Comparison of ENCODE assay signal across 8 cellular contexts in genomic region chr7:137820677-137821420, GRCh38. TPM values are rescaled to one million over a fixed set of nuclear protein-coding genes. Genes with fewer than 3 reads are reported as not detected.
DNase-seq lines count a peak whose midpoint lies in the region; ATAC-seq and TF ChIP-seq lines count a peak whose summit lies in the region.

No MANE protein-coding gene starts in this region.

- peak; percentile 15 for DNase-seq in M059J (ENCODE audit: low read depth)
- peak; percentile 83 for DNase-seq in choroid plexus epithelial cell (ENCODE audit: low read depth)
- DNase-seq in mucosa of gallbladder (ENCODE audit: low spot score), result peak; percentile 24
- no peak for DNase-seq in NAMALWA (ENCODE audit: low spot score)
- DNase-seq in NCI-H2029 (lab: John Stamatoyannopoulos, UW), result no peak
- no peak for DNase-seq in hepatic stellate cell (ENCODE audit: low spot score)

- no peak overlapping the region for H3K4me3 ChIP-seq in choroid plexus epithelial cell (ENCODE audit: low read depth, low read length)

- no peak for TF ChIP-seq CTCF in choroid plexus epithelial cell (conservative IDR thresholded peaks at IDR 0.05; ENCODE audit: low read depth, low read length)

- ATAC-seq in GM19043 (IDR thresholded peaks at IDR 0.05; ENCODE audit: low read depth, unreplicated experiment) (peak; percentile 58), GM18858 (IDR thresholded peaks at IDR 0.05; ENCODE audit: unreplicated experiment) (no peak)

RNA-seq across cellular contexts. Expression of gene DGKI, which starts 25.9 kb away (rescaled TPM):
- 0.12 and 1.1 TPM in 2 replicates for total RNA-seq in M059J (2014; rRNA removed; shearing (Covaris generic))
- total RNA-seq in mucosa of gallbladder, result 3.1 TPM

Comparison
In these comparisons a context has a peak if more than half of its experiments do, and no peak if none do; other contexts are left out.
1. DNase-seq: peak in M059J (single experiment), choroid plexus epithelial cell (single experiment) and mucosa of gallbladder (single experiment); none in NAMALWA (single experiment), NCI-H2029 (single experiment) and hepatic stellate cell (single experiment).